1 cellular context compared by ENCODE assay signal in genomic region chr9:129885018-129885669, GRCh38.
TF ChIP-seq lines count a peak whose summit lies in the region.

No MANE protein-coding gene starts in this region.

TF ChIP-seq in K562, 482 proteins besides CTCF, POLR2A, EP300 and RAD21 (continued from another document and continues in another):
- TF ChIP-seq GMEB1 (CRISPR knock-in tag; IDR thresholded peaks at IDR 0.05) (peak; percentile 46; the same call in 1 of the 2 replicates), NR2F6 (CRISPR knock-in tag; IDR thresholded peaks at IDR 0.05) (peak; percentile 85; the same call in 1 of the 2 replicates), ZNF79 (CRISPR knock-in tag; IDR thresholded peaks at IDR 0.05; ENCODE audit: low read depth) (0 out of 2 replicates have a peak, but pooled peaks have one; percentile 9), FOXO4 (CRISPR knock-in tag; IDR thresholded peaks at IDR 0.05) (peak; percentile 71; the same call in 1 of the 2 replicates), SMAD3 (CRISPR knock-in tag; conservative IDR thresholded peaks at IDR 0.05) (peak; percentile 32; the same call in 1 of the 2 replicates), ZNF174 (CRISPR knock-in tag; IDR thresholded peaks at IDR 0.05) (no peak), MYC (IDR thresholded peaks at IDR 0.05; ENCODE audit: low read depth, low read length) (peak; percentile 76), MYC (CRISPR knock-in tag; IDR thresholded peaks at IDR 0.05; ENCODE audit: borderline replicate concordance, low read depth) (peak; percentile 71; the same call in 1 of the 2 replicates), ZBTB9 (CRISPR knock-in tag; IDR thresholded peaks at IDR 0.05) (peak; percentile 17; the same call in 1 of the 2 replicates), RCOR1 (IDR thresholded peaks at IDR 0.05; ENCODE audit: borderline replicate concordance in 1 of 2, low read depth in 2 of 2, low read length in 2 of 2) (peak in 1 of 2 experiments; percentile 89; a peak in 2 of 4 replicates), LEF1 (IDR thresholded peaks at IDR 0.05) (no peak), NR0B1 (IDR thresholded peaks at IDR 0.05; ENCODE audit: partially characterized antibody) (no peak), NFATC3 (IDR thresholded peaks at IDR 0.05) (no peak), ZNF408 (CRISPR knock-in tag; IDR thresholded peaks at IDR 0.05; ENCODE audit: low read depth) (no peak), BHLHE40 (IDR thresholded peaks at IDR 0.05; ENCODE audit: low read length) (peak; percentile 40), NELFE (IDR thresholded peaks at IDR 0.05; ENCODE audit: insufficient read depth, insufficient read length) (no peak), THAP12 (CRISPR knock-in tag; IDR thresholded peaks at IDR 0.05) (peak; percentile 27; the same call in 1 of the 2 replicates), SIN3B (IDR thresholded peaks at IDR 0.05; ENCODE audit: low read depth) (no peak), ZC3H8 (IDR thresholded peaks at IDR 0.05) (no peak), RBBP5 (IDR thresholded peaks at IDR 0.05; ENCODE audit: borderline replicate concordance, insufficient read depth, low read length, poor library complexity, severe bottlenecking) (peak; percentile 51), ZFPM2 (CRISPR knock-in tag; IDR thresholded peaks at IDR 0.05) (peak; percentile 72; the same call in 1 of the 2 replicates), SRF (CRISPR knock-in tag; IDR thresholded peaks at IDR 0.05) (0 out of 4 replicates have a peak, but pooled peaks of 1 of the 2 experiments have one; percentile 5), JUND (IDR thresholded peaks at IDR 0.05; ENCODE audit: borderline replicate concordance, low read depth, low read length) (peak; percentile 55; the same call in 1 of the 2 replicates), JUND (tag; IDR thresholded peaks at IDR 0.05; ENCODE audit: borderline replicate concordance, low read depth, low read length) (no peak), SP1 (CRISPR knock-in tag; IDR thresholded peaks at IDR 0.05) (no peak), HMG20B (CRISPR knock-in tag; IDR thresholded peaks at IDR 0.05) (no peak), CTBP1 (IDR thresholded peaks at IDR 0.05; ENCODE audit: borderline replicate concordance) (no peak), NRF1 (conservative IDR thresholded peaks at IDR 0.05 in 1 of 2, IDR thresholded peaks at IDR 0.05 in 1 of 2) (no peak), DEAF1 (CRISPR knock-in tag; IDR thresholded peaks at IDR 0.05) (peak; percentile 45; the same call in 1 of the 2 replicates), ZNF589 (CRISPR knock-in tag; IDR thresholded peaks at IDR 0.05; ENCODE audit: low read depth) (no peak), ZNF609 (CRISPR knock-in tag; IDR thresholded peaks at IDR 0.05; ENCODE audit: borderline replicate concordance) (no peak), ZC3H11A (IDR thresholded peaks at IDR 0.05; ENCODE audit: low read depth, low read length) (0 out of 2 replicates have a peak, but pooled peaks have one; percentile 41), HCFC1 (IDR thresholded peaks at IDR 0.05; ENCODE audit: low read depth, low read length) (peak; percentile 51; the same call in 1 of the 2 replicates), JUNB (CRISPR knock-in tag; conservative IDR thresholded peaks at IDR 0.05) (peak; percentile 60; the same call in 1 of the 2 replicates), HOMEZ (CRISPR knock-in tag; IDR thresholded peaks at IDR 0.05) (peak; percentile 68; the same call in 1 of the 2 replicates), ZBTB17 (CRISPR knock-in tag; IDR thresholded peaks at IDR 0.05) (0 out of 2 replicates have a peak, but pooled peaks have one; percentile 68), TBL1XR1 (IDR thresholded peaks at IDR 0.05; ENCODE audit: low read length in 2 of 2) (peak in 1 of 2 experiments; percentile 41; a peak in 1 of 4 replicates), CHD1 (IDR thresholded peaks at IDR 0.05; ENCODE audit: low read length) (peak; percentile 92), HDGF (IDR thresholded peaks at IDR 0.05) (no peak), E2F6 (IDR thresholded peaks at IDR 0.05; ENCODE audit: borderline replicate concordance in 1 of 2, extremely low read depth in 1 of 2, insufficient read depth in 1 of 2, insufficient read length in 1 of 2, low read depth in 1 of 2, low read length in 1 of 2, poor library complexity in 1 of 2, severe bottlenecking in 1 of 2) (peak; percentile 24 to 51), SIN3A (IDR thresholded peaks at IDR 0.05; ENCODE audit: borderline replicate concordance in 2 of 2, control insufficient read depth in 1 of 2, low read depth in 2 of 2, low read length in 2 of 2) (peak in 1 of 2 experiments; percentile 10; a peak in 1 of 4 replicates), DMBX1 (CRISPR knock-in tag; IDR thresholded peaks at IDR 0.05; ENCODE audit: borderline replicate concordance) (peak; percentile 45; the same call in 1 of the 2 replicates), SMARCA5 (IDR thresholded peaks at IDR 0.05) (no peak), PREB (CRISPR knock-in tag; IDR thresholded peaks at IDR 0.05) (no peak), C11orf30 (IDR thresholded peaks at IDR 0.05; ENCODE audit: low read depth) (no peak)
